24 cellular contexts compared by ENCODE assay signal in genomic region chr6:143860111-143860510, GRCh38. TPM values are rescaled to one million over a fixed set of nuclear protein-coding genes. Genes with fewer than 3 reads are reported as not detected.
"Had no signal": no experiment of that assay in that cellular context is flagged by ENCODE, and none has a peak within 500 bp of the region (broad histone marks: within the 10 kb centered on the region; RNA-seq: fewer than 3 reads in every experiment).

No MANE protein-coding gene starts in this region.

- H3K27me3 ChIP-seq: MG63 had no signal

- H3K9ac ChIP-seq: SK-N-SH had no signal

- DNase-seq: Karpas-422, KG1, MG63, NCI-H1092, NCI-H1105 treated with DMSO at 0.1 percent for 48 hours, NCI-H1417 treated with DMSO at 0.1 percent for 48 hours, NCI-H146, NCI-H187, NCI-H2029, NCI-H2081 treated with DMSO at 0.1 percent for 48 hours, NCI-H2171, NCI-H226, NCI-H446, NCI-H510A, NCI-H524 treated with DMSO at 0.1 percent for 48 hours, NCI-H69, NCI-H774, Right ventricle myocardium superior, RPMI8226, SIG-M5, SK-N-SH, SW 1271 had no signal

- H3K27ac ChIP-seq: HL-60 had no signal

- H3K9me3 ChIP-seq: SK-N-SH had no signal

- H3K4me3 ChIP-seq: MG63 had no signal

RNA-seq across cellular contexts. Expression of gene ZC2HC1B, which starts 4.2 kb away (rescaled TPM):
- total RNA-seq: Right ventricle myocardium superior, SK-MEL-5 had no signal
